Comparison of ENCODE assay signal across 18 cellular contexts in the genomic region with DNA sequence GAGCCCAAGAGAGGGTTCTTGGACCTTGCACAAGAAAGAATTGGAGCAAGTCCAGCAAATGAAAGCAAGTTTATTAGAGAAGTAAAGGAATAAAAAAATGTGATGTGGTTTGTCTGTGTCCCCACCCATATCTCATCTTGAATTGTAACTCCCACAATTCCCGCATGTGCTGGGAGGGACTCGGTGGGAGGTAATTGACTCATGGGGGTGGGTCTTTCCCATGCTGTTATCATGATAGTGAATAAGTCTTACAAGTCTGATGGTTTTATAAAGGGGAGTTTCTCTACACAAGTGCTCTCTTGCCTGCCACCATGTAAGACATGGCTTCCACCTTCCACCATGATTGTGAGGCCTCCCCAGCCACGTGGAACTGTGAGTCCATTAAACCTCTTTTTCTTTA. TPM values are rescaled to one million over a fixed set of nuclear protein-coding genes. Genes with fewer than 3 reads are reported as not detected.
DNase-seq lines count a peak whose midpoint lies in the region; ATAC-seq and TF ChIP-seq lines count a peak whose summit lies in the region.
"Had no signal": no experiment of that assay in that cellular context is flagged by ENCODE, and none has a peak within 500 bp of the region (broad histone marks: within the 10 kb centered on the region; RNA-seq: fewer than 3 reads in every experiment).

No MANE protein-coding gene starts in this region.

- no peaks in the 10 kb centered on the region for H3K4me1 Mint-ChIP-seq in activated CD4-positive, alpha-beta memory T cell treated with anti-CD3 and anti-CD28 coated beads for 36 hours (ENCODE audit: low read depth)

- CTCF ChIA-PET in activated CD4-positive, alpha-beta memory T cell treated with anti-CD3 and anti-CD28 coated beads for 36 hours (lab: Charles Lee), result no interaction called here
- CTCF ChIA-PET in GM10248 (lab: Yijun Ruan, JAX), result no interaction called here

- H3K9me3 ChIP-seq in subcutaneous abdominal adipose tissue (ENCODE audit: control insufficient read depth in 5 of 5, low read length in 5 of 5), result peaks cover 0 to 5% (median 2%) of the 10 kb centered on the region in 5 donors

- peak; percentile 30 for DNase-seq in A172 (ENCODE audit: low spot score)
- DNase-seq in OCI-M1 (lab: John Stamatoyannopoulos, UW), result peak; percentile 71
- DNase-seq in brain microvascular endothelial cell, result peak; percentile 51
- DNase-seq in activated CD4-positive, alpha-beta memory T cell treated with anti-CD3 and anti-CD28 coated beads for 36 hours, result no peak
- no peak for DNase-seq in GM10248 (ENCODE audit: extremely low spot score)
- DNase-seq: 8988T; C1 segment of cervical spinal cord; Calu3; CD4-positive, alpha-beta memory T cell; COR-L47; DMS53; DMS79 treated with DMSO at 0.1 percent for 48 hours; GOT3; HFFc6 had no signal

- TF ChIP-seq CTCF in brain microvascular endothelial cell (IDR thresholded peaks at IDR 0.05; ENCODE audit: low read depth, low read length, missing control alignments), result no peak
- TF ChIP-seq CTCF in GM10248 (IDR thresholded peaks at IDR 0.05; ENCODE audit: control extremely low read depth, extremely low read depth, low read depth, missing control alignments), result no peak

- H3K36me3 Mint-ChIP-seq in activated CD4-positive, alpha-beta memory T cell treated with anti-CD3 and anti-CD28 coated beads for 36 hours, result no peaks in the 10 kb centered on the region

- no peak overlapping the region for H3K9ac ChIP-seq in subcutaneous abdominal adipose tissue (ENCODE audit: low read length in 5 of 5)

- H3K27ac Mint-ChIP-seq in activated CD4-positive, alpha-beta memory T cell treated with anti-CD3 and anti-CD28 coated beads for 36 hours, result no peak overlapping the region
- H3K27ac Mint-ChIP-seq: HFFc6 had no signal

- H3K27me3 ChIP-seq in brain microvascular endothelial cell (replicated peaks), result no peaks in the 10 kb centered on the region
- no peaks in the 10 kb centered on the region for H3K27me3 ChIP-seq in subcutaneous abdominal adipose tissue (ENCODE audit: control insufficient read depth in 5 of 5, insufficient read depth in 4 of 5, low read length in 5 of 5)

- no peak for ATAC-seq in GM19351 (IDR thresholded peaks at IDR 0.05; ENCODE audit: unreplicated experiment)
- ATAC-seq: GM12878 had no signal

- H3K4me1 ChIP-seq in subcutaneous abdominal adipose tissue (ENCODE audit: control insufficient read depth in 5 of 5, insufficient read depth in 5 of 5, low read length in 5 of 5), result peaks cover 8 to 41% (median 31%) of the 10 kb centered on the region in 5 donors
- H3K4me1 ChIP-seq: HAP-1 had no signal

- no peak overlapping the region for H3K4me3 Mint-ChIP-seq in activated CD4-positive, alpha-beta memory T cell treated with anti-CD3 and anti-CD28 coated beads for 36 hours
- H3K4me3 Mint-ChIP-seq: CD4-positive, alpha-beta memory T cell; HFFc6 had no signal

- POLR2A ChIA-PET in activated CD4-positive, alpha-beta memory T cell treated with anti-CD3 and anti-CD28 coated beads for 36 hours (lab: Charles Lee), result no interaction called here
- POLR2A ChIA-PET in GM10248 (lab: Yijun Ruan, JAX), result no interaction called here

- H3K4me3 ChIP-seq in brain microvascular endothelial cell (ENCODE audit: low read depth, low read length) (no peak overlapping the region), subcutaneous abdominal adipose tissue (ENCODE audit: low read depth in 1 of 5, low read length in 5 of 5) (no peak overlapping the region)
- H3K4me3 ChIP-seq: GM12878, HAP-1 had no signal

- H3K36me3 ChIP-seq in brain microvascular endothelial cell (replicated peaks) (no peaks in the 10 kb centered on the region), subcutaneous abdominal adipose tissue (ENCODE audit: control insufficient read depth in 5 of 5, insufficient read depth in 5 of 5, low read length in 5 of 5) (no peaks in the 10 kb centered on the region)
- H3K36me3 ChIP-seq: HAP-1 had no signal

- H3K9me3 Mint-ChIP-seq in activated CD4-positive, alpha-beta memory T cell treated with anti-CD3 and anti-CD28 coated beads for 36 hours, result peaks cover 6% of the 10 kb centered on the region

- no peak overlapping the region for H3K27ac ChIP-seq in brain microvascular endothelial cell
- peak overlapping the region; percentile 81 for H3K27ac ChIP-seq in subcutaneous abdominal adipose tissue (ENCODE audit: low read depth, low read length)

- intact Hi-C loops in activated CD4-positive, alpha-beta memory T cell treated with anti-CD3 and anti-CD28 coated beads for 36 hours (cut with micrococcal nuclease), result no loop called here

- peaks cover 5% of the 10 kb centered on the region for H3K27me3 Mint-ChIP-seq in activated CD4-positive, alpha-beta memory T cell treated with anti-CD3 and anti-CD28 coated beads for 36 hours

- in situ Hi-C loops in brain microvascular endothelial cell (cut with HindIII; ENCODE audit: low pct_ligation_motif_present, low sequenced_read_pairs), result no loop called here

RNA-seq across cellular contexts. Expression of gene FZD9, which starts 39.2 kb away (rescaled TPM):
- total RNA-seq in A172 (2014; rRNA removed; shearing (Covaris generic)), result 1.8 and 4.0 TPM in 2 replicates
- total RNA-seq in activated CD4-positive, alpha-beta memory T cell treated with anti-CD3 and anti-CD28 coated beads for 36 hours, result under 1 TPM in 1 of 2 experiments, not detected in 1; 0.10 TPM
- total RNA-seq: CD4-positive, alpha-beta memory T cell; GM12878 had no signal

Comparison
In these comparisons a context has a peak if more than half of its experiments do, and no peak if none do; other contexts are left out.
1. DNase-seq: peak in A172 (single experiment), OCI-M1 (single experiment) and brain microvascular endothelial cell (single experiment); none in activated CD4-positive, alpha-beta memory T cell treated with anti-CD3 and anti-CD28 coated beads for 36 hours (single experiment) and GM10248 (single experiment).